1 cellular context compared by ENCODE assay signal in the genomic region with DNA sequence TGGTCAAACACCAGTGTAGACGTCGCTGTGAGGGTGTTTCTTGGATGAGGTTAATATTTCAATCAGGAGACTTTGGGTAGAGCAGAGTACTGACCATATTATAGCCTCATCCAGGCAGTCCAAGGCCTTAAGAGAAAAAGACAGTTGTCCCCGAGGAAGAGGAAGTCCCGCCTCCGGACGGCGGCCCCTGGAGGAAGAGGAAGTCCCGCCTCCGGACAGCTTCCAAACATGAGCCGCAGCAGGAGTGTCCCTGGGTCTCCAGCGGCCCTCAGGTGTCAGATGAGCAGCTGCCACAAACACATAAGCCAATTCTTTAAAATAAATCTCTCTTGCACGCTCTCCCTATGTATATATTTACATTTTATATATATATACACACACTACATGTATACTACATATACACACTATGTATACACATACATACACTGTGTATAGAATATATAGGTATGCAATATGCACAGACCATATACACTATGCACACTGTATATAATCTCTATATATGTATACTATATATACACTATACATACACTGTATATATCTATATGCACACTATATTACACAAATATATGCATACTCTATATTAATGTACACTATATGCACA.
TF ChIP-seq lines count a peak whose summit lies in the region.

No MANE protein-coding gene starts in this region.

TF ChIP-seq in IMR-90, 13 proteins besides CTCF, POLR2A, EP300 and RAD21:
- TF ChIP-seq NFE2L2 (IDR thresholded peaks at IDR 0.05; ENCODE audit: low read depth, low read length) = no peak
- TF ChIP-seq FOS (IDR thresholded peaks at IDR 0.05; ENCODE audit: low read depth, low read length) = no peak
- no peak for TF ChIP-seq RCOR1 (IDR thresholded peaks at IDR 0.05; ENCODE audit: insufficient replicate concordance, low read length)
- no peak for TF ChIP-seq CEBPB (IDR thresholded peaks at IDR 0.05; ENCODE audit: low read depth, low read length)
- TF ChIP-seq RFX5 (IDR thresholded peaks at IDR 0.05; ENCODE audit: low read depth, low read length) = no peak
- no peak for TF ChIP-seq BHLHE40 (IDR thresholded peaks at IDR 0.05; ENCODE audit: low read depth, low read length)
- no peak for TF ChIP-seq ELK1 (IDR thresholded peaks at IDR 0.05; ENCODE audit: borderline replicate concordance, low read depth, low read length)
- no peak for TF ChIP-seq MAFK (IDR thresholded peaks at IDR 0.05; ENCODE audit: low read depth, low read length)
- TF ChIP-seq, protein P1, sequence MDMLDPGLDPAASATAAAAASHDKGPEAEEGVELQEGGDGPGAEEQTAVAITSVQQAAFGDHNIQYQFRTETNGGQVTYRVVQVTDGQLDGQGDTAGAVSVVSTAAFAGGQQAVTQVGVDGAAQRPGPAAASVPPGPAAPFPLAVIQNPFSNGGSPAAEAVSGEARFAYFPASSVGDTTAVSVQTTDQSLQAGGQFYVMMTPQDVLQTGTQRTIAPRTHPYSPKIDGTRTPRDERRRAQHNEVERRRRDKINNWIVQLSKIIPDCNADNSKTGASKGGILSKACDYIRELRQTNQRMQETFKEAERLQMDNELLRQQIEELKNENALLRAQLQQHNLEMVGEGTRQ (IDR thresholded peaks at IDR 0.05; ENCODE audit: low read depth, low read length) = no peak
- no peak for TF ChIP-seq SMC3 (IDR thresholded peaks at IDR 0.05; ENCODE audit: low read depth, low read length)
- TF ChIP-seq MXI1 (IDR thresholded peaks at IDR 0.05; ENCODE audit: borderline replicate concordance, low read depth, low read length) = no peak
- no peak for TF ChIP-seq CHD1 (IDR thresholded peaks at IDR 0.05; ENCODE audit: low read depth, low read length)
- TF ChIP-seq MAZ (IDR thresholded peaks at IDR 0.05; ENCODE audit: borderline replicate concordance, low read depth, low read length) = no peak
